9 cellular contexts compared by ENCODE assay signal in the genomic region with DNA sequence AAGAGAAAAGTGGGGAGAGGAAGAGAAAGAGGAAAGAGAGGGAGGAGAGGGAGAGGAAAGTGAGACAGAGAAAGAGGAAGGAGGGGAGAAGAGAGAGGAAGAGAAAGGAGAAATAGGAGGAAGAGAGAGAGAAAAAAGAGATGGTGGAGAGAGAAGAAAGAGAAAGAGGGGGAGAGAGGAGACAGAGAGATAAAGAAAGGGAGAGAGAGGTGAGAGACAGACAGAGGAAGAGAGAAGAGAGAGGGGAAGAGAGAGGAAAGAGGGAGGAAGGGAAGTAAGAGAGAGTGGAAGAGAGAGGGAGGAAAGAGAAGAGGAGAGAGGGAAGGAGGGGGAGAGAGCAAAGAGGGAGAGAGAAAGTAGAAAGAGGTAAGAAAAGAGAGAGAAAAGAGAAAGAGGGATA. TPM values are rescaled to one million over a fixed set of nuclear protein-coding genes. Genes with fewer than 3 reads are reported as not detected.
"Had no signal": no experiment of that assay in that cellular context is flagged by ENCODE, and none has a peak within 500 bp of the region (broad histone marks: within the 10 kb centered on the region; RNA-seq: fewer than 3 reads in every experiment).

No MANE protein-coding gene starts in this region.

- H3K4me3 Mint-ChIP-seq: GM23338, H9, HFFc6 had no signal

- ATAC-seq: GM23338, HCT116 had no signal

- H3K36me3 ChIP-seq: HAP-1 had no signal

- DNase-seq: GM23248, GOT3, H9, HCEC 1CT, HFFc6 had no signal

- H3K9me3 Mint-ChIP-seq: GM23338, H9 had no signal

- H3K27ac ChIP-seq: GM23248 had no signal

- H3K4me3 ChIP-seq: GM23248, GM23338, HAP-1 had no signal

- H3K4me1 ChIP-seq: HAP-1 had no signal

- H3K27ac Mint-ChIP-seq: GM23338, H9, HFFc6 had no signal

- H3K9me3 ChIP-seq: HAP-1 had no signal

- H3K4me2 ChIP-seq: GM23338 had no signal

- H2AFZ ChIP-seq: GM23248, GM23338 had no signal

- FAIRE-seq: H54 had no signal

- H3K9ac ChIP-seq: GM23248 had no signal

RNA-seq across cellular contexts. Expression of a gene that starts 9.4 kb away (rescaled TPM):
- total RNA-seq: HFFc6 had no signal
